In the genomic region with DNA sequence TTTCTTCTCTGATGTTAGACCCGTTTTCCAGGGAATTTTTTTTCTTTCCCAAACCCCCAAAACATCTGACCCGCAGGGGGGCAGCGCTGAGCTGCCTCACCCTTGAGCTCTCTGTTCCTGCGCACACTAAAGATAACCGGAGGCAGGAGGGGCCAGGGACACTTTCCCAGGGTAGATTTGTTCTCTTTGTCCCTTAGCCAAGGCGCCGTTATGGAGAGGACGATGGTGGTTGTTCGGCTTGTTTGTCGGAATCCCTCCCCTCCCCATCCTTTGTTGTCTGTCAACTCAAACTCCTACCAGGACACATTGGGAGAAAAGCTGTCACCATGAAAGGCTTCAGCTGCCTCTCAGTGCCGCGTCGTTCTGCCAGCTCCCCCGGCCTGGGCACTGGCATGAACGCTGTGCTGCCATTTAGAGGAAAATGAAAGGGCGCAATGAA, we compare ENCODE assay signal across 12 cellular contexts.
DNase-seq lines count a peak whose midpoint lies in the region; ATAC-seq, FAIRE-seq and TF ChIP-seq lines count a peak whose summit lies in the region.
"Had no signal": no experiment of that assay in that cellular context is flagged by ENCODE, and none has a peak within 500 bp of the region (broad histone marks: within the 10 kb centered on the region; RNA-seq: fewer than 3 reads in every experiment).

No MANE protein-coding gene starts in this region.

- DNase-seq in NCI-H82 (lab: John Stamatoyannopoulos, UW) = peak; percentile 55
- no peak for DNase-seq in NCI-H82 treated with DMSO at 0.1 percent for 48 hours (lab: John Stamatoyannopoulos, UW; ENCODE audit: unreplicated experiment)
- DNase-seq in endothelial cell of umbilical vein (ENCODE audit: low read depth, low spot score) = peak; percentile 76
- DNase-seq in kidney tubule cell (ENCODE audit: low spot score) = peak; percentile 21
- DNase-seq in upper lobe of right lung = no peak
- no peak for DNase-seq in T1000 (lab: John Stamatoyannopoulos, UW)
- DNase-seq in NCI-H1092 treated with DMSO at 0.1 percent for 48 hours (lab: John Stamatoyannopoulos, UW) = no peak
- no peak for DNase-seq in NCI-H2171 (lab: John Stamatoyannopoulos, UW)
- DNase-seq: activated T-cell treated with anti-CD3 and anti-CD28 coated beads for 4 hours, NCI-H1694 had no signal

- no TSS peak for BruUV-seq in endothelial cell of umbilical vein (replicated peaks; lab: Mats Ljungman, UMichigan)

- intact Hi-C loops in endothelial cell of umbilical vein (cut with micrococcal nuclease) (loop anchor here (1.0 to 10.0 kb wide), 8 partner anchors 39 to 828 kb away; partner anchors contain the start of gene RND3), upper lobe of right lung (cut with DNase I) (no loop called here)

- H3K4me2 ChIP-seq in endothelial cell of umbilical vein (ENCODE audit: insufficient read depth, low read length) = peak overlapping the region; percentile 84

- peak; percentile 72 for ATAC-seq in upper lobe of right lung

- H3K4me3 ChIP-seq in endothelial cell of umbilical vein (replicated peaks in 1 of 3; ENCODE audit: insufficient read depth in 1 of 3, low read depth in 1 of 3, low read length in 3 of 3) = peak overlapping the region in 2 of 3 experiments; percentile 30 to 55
- no peak overlapping the region for H3K4me3 ChIP-seq in upper lobe of right lung

- dilution Hi-C loops in endothelial cell of umbilical vein (cut with MboI; ENCODE audit: extremely low pct_ligation_motif_present, low sequenced_read_pairs) = no loop called here

- H4K20me1 ChIP-seq in endothelial cell of umbilical vein (replicated peaks; ENCODE audit: control insufficient read depth, extremely low read depth, insufficient read depth, low read length) = no peaks in the 10 kb centered on the region

- TF ChIP-seq CTCF in endothelial cell of umbilical vein (IDR thresholded peaks at IDR 0.05; ENCODE audit: extremely low read depth in 1 of 2, insufficient read depth in 1 of 2, low read depth in 1 of 2, low read length in 2 of 2) (peak; percentile 47 to 49), upper lobe of right lung (IDR thresholded peaks at IDR 0.05) (peak; percentile 20)

- H2AFZ ChIP-seq in endothelial cell of umbilical vein (ENCODE audit: low read depth, low read length) = peak overlapping the region; percentile 92

- POLR2A ChIA-PET in endothelial cell of umbilical vein (lab: Charles Lee) = interaction anchor here (0.7 to 1.4 kb wide), 3 partner anchors 51 to 1002 kb away, joined by 3 to 5 read pairs (median 3); no protein-coding TSS in a partner anchor

- no peaks in the 10 kb centered on the region for H3K9me1 ChIP-seq in endothelial cell of umbilical vein (replicated peaks; ENCODE audit: control insufficient read depth, extremely low read depth, insufficient read depth, low read length)

- H3K27ac ChIP-seq in endothelial cell of umbilical vein (ENCODE audit: insufficient read depth, low read depth, low read length) (peak overlapping the region; percentile 77), upper lobe of right lung (no peak overlapping the region)
- H3K27ac ChIP-seq: 22Rv1 had no signal

- H3K36me3 ChIP-seq in endothelial cell of umbilical vein (ENCODE audit: control insufficient read depth in 2 of 2, extremely low read depth in 1 of 2, insufficient read depth in 2 of 2, low read length in 2 of 2) (no peaks in the 10 kb centered on the region), upper lobe of right lung (no peaks in the 10 kb centered on the region)

- H3K9ac ChIP-seq in endothelial cell of umbilical vein (replicated peaks; ENCODE audit: extremely low read depth, insufficient read depth, low read length) = peak overlapping the region; percentile 67

- H3K27me3 ChIP-seq in endothelial cell of umbilical vein (ENCODE audit: control insufficient read depth in 2 of 2, insufficient read depth in 2 of 2, low read length in 2 of 2) (no peaks in the 10 kb centered on the region), upper lobe of right lung (no peaks in the 10 kb centered on the region)

- peak; percentile 83 for FAIRE-seq in endothelial cell of umbilical vein (lab: Jason Lieb, UNC)
- FAIRE-seq: GM18507 had no signal

- H3K79me2 ChIP-seq in endothelial cell of umbilical vein (ENCODE audit: control insufficient read depth, insufficient read depth, low read length) = no peaks in the 10 kb centered on the region

- TF ChIP-seq POLR2A in endothelial cell of umbilical vein (IDR thresholded peaks at IDR 0.05; ENCODE audit: low read depth, low read length) = peak; percentile 33

- H3K9me3 ChIP-seq in endothelial cell of umbilical vein (replicated peaks; ENCODE audit: control insufficient read depth, insufficient read depth, low read length) = no peaks in the 10 kb centered on the region
- no peaks in the 10 kb centered on the region for H3K9me3 ChIP-seq in upper lobe of right lung

- H3K4me1 ChIP-seq in endothelial cell of umbilical vein (ENCODE audit: control insufficient read depth, extremely low read depth, insufficient read depth, low read length) = peaks cover 17% of the 10 kb centered on the region
- H3K4me1 ChIP-seq in upper lobe of right lung = no peaks in the 10 kb centered on the region

- CTCF ChIA-PET in endothelial cell of umbilical vein (lab: Charles Lee) = interaction anchor here (0.7 to 3.2 kb wide), 31 partner anchors 8 to 835 kb away, joined by 3 to 21 read pairs (median 5); no protein-coding TSS in a partner anchor

TF ChIP-seq in endothelial cell of umbilical vein, 7 proteins besides CTCF, POLR2A, EP300 and RAD21:
- TF ChIP-seq MAX (IDR thresholded peaks at IDR 0.05; ENCODE audit: insufficient read depth, insufficient read length) (no peak), MYC (IDR thresholded peaks at IDR 0.05; ENCODE audit: low read depth, low read length) (no peak), POLR2AphosphoS5 (IDR thresholded peaks at IDR 0.05; ENCODE audit: insufficient read depth, low read depth, low read length) (no peak), EZH2 (IDR thresholded peaks at IDR 0.05; ENCODE audit: borderline replicate concordance, low read depth, low read length, severe bottlenecking) (no peak)

Comparison
In these comparisons a context has a peak if more than half of its experiments do, and no peak if none do; other contexts are left out.
1. DNase-seq: peak in NCI-H82 (single experiment), endothelial cell of umbilical vein (single experiment) and kidney tubule cell (single experiment); none in NCI-H82 treated with DMSO at 0.1 percent for 48 hours (single experiment), upper lobe of right lung (single experiment), T1000 (single experiment), NCI-H1092 treated with DMSO at 0.1 percent for 48 hours (single experiment) and NCI-H2171 (single experiment).